ENCODE assay signal across 36 cellular contexts in the genomic region with DNA sequence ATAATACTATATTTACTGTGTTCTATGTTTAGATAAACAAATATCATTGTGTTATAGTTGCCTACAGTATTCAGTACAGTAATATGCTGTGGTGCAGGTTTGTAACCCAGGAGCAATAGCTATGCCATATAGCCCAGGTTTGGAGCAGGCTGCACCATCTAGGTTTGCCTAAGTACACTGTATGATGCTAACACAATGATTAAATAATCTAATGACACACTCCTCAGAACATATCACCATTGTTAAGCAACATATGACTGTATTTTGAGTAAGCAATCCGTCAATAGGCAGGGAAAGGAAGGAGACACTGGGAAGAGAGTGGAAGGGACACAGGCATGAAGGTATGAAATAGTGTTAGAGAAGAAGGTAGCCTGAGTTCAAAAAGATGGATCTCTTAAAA.
"Had no signal": no experiment of that assay in that cellular context is flagged by ENCODE, and none has a peak within 500 bp of the region (broad histone marks: within the 10 kb centered on the region; RNA-seq: fewer than 3 reads in every experiment).

No MANE protein-coding gene starts in this region.

- H3K27me3 ChIP-seq: adrenal gland, body of pancreas, brain microvascular endothelial cell, breast epithelium, cardiac muscle cell had no signal

- H3K4me1 ChIP-seq: adrenal gland, body of pancreas, breast epithelium had no signal

- DNase-seq: activated B cell treated with CpG ODN at 0.5 μM for 24 hours; activated CD4-positive, alpha-beta memory T cell treated with anti-CD3 and anti-CD28 coated beads for 36 hours; activated CD4-positive, alpha-beta T cell treated with anti-CD3 and anti-CD28 coated beads for 4 hours; activated CD4-positive, alpha-beta T cell treated with anti-CD3 and anti-CD28 coated beads, Interleukin-2, amount 10 ng/mL, durations not matched to agents 24 days and 14 days; activated CD4-positive, alpha-beta T cell treated with anti-CD3 and anti-CD28 coated beads, Interleukin-2, amount 50 U/mL, for 1 hour; activated CD4-positive, alpha-beta T cell treated with anti-CD3 and anti-CD28 coated beads, Interleukin-2, amount 50 U/mL, for 4 hours; activated CD4-positive, CD25-positive, alpha-beta regulatory T cell treated with anti-CD3 and anti-CD28 coated beads, Interleukin-2, amount 50 U/mL, for 72 hours; activated CD8-positive, alpha-beta memory T cell treated with anti-CD3 and anti-CD28 coated beads, Interleukin-2, amount 50 U/mL, for 4 hours; activated CD8-positive, alpha-beta T cell treated with anti-CD3 and anti-CD28 coated beads for 36 hours; activated effector memory CD4-positive, alpha-beta T cell treated with anti-CD3 and anti-CD28 coated beads, Interleukin-2, amount 50 U/mL, for 16 hours; activated gamma-delta T cell treated with Interleukin-2 at 50 U/mL for 16 hours; activated naive CD4-positive, alpha-beta T cell; activated naive CD4-positive, alpha-beta T cell treated with anti-CD3 and anti-CD28 coated beads for 36 hours; activated naive CD4-positive, alpha-beta T cell treated with anti-CD3 and anti-CD28 coated beads, Interleukin-2, amount 50 U/mL, for 16 hours; activated naive CD8-positive, alpha-beta T cell treated with anti-CD3 and anti-CD28 coated beads for 36 hours; activated T-cell treated with anti-CD3 and anti-CD28 coated beads for 4 hours; activated T-cell treated with anti-CD3 and anti-CD28 coated beads, Interleukin-2, amount 50 U/mL, for 1 hour; activated T-cell treated with anti-CD3 and anti-CD28 coated beads, Interleukin-2, amount 50 U/mL, for 4 hours; activated T-cell treated with anti-CD3 and anti-CD28 coated beads, Interleukin-2, amount 50 U/mL, for 72 hours; adrenal gland; amniotic stem cell; aorta; body of pancreas; brain microvascular endothelial cell; caudate nucleus; cerebellar nuclear complex; T-helper 1 cell; T-helper 2 cell; T-helper 9 cell had no signal

- H3K27ac ChIP-seq: adrenal gland, body of pancreas, brain microvascular endothelial cell, breast epithelium, cardiac muscle cell, VCaP had no signal

- H3K9me3 ChIP-seq: adrenal gland, body of pancreas, breast epithelium had no signal

- FAIRE-seq: astrocyte, TTC549 had no signal

- H3K4me3 ChIP-seq: adrenal gland, body of pancreas, breast epithelium, cardiac muscle cell had no signal

- H3K36me3 ChIP-seq: adrenal gland, brain microvascular endothelial cell, breast epithelium, cardiac muscle cell had no signal

- ATAC-seq: activated CD8-positive, alpha-beta T cell treated with anti-CD3 and anti-CD28 coated beads for 36 hours; activated naive CD4-positive, alpha-beta T cell treated with anti-CD3 and anti-CD28 coated beads, Interleukin-2, amount 50 U/mL, for 72 hours; activated T-cell treated with anti-CD3 and anti-CD28 coated beads, Interleukin-2, amount 50 U/mL, for 4 hours; activated T-cell treated with anti-CD3 and anti-CD28 coated beads, Interleukin-2, amount 50 U/mL, for 72 hours; activated T-helper 17 cell treated with anti-CD3 and anti-CD28 coated beads, Interleukin-2, amount 50 U/mL, for 72 hours; body of pancreas had no signal
